ENCODE assay signal across 33 cellular contexts in the genomic region with DNA sequence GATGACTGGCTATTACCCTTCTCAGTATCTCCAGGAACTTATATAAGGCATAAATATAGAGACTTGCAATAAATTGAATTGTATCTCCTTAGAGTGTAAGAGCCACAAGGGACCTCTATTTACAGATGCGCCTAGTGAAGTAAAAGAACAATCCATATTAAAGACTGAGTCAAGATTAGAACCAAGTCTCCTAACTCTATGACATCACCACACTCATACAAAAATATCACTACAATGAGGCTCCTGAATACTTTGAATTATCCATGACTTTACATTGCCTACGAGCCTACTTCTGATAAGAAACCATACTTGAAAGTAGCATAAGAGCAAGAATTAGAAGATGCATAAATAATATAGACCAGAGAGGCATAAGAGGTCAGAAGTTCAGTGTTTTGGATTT. TPM values are rescaled to one million over a fixed set of nuclear protein-coding genes. Genes with fewer than 3 reads are reported as not detected.
A peak's percentile ranks its signal among the peaks of the same experiment; 100 is the strongest.
DNase-seq lines count a peak whose midpoint lies in the region; ATAC-seq and TF ChIP-seq lines count a peak whose summit lies in the region.
"Had no signal": no experiment of that assay in that cellular context is flagged by ENCODE, and none has a peak within 500 bp of the region (broad histone marks: within the 10 kb centered on the region; RNA-seq: fewer than 3 reads in every experiment).

No MANE protein-coding gene starts in this region.

- H3K79me2 ChIP-seq in DND-41 (ENCODE audit: insufficient read depth, low read length) = peaks cover 96% of the 10 kb centered on the region

- TF ChIP-seq CTCF in CD14-positive monocyte (IDR thresholded peaks at IDR 0.05) = no peak
- TF ChIP-seq CTCF in DND-41 (IDR thresholded peaks at IDR 0.05; ENCODE audit: borderline replicate concordance, extremely low read depth, low read length, poor library complexity, severe bottlenecking) = no peak

- peaks cover 11 to 16% of the 10 kb centered on the region in 2 donors for H3K36me3 Mint-ChIP-seq in CD14-positive monocyte
- peaks cover 3 to 35% (median 21%) of the 10 kb centered on the region in 3 donors for H3K36me3 Mint-ChIP-seq in naive thymus-derived CD8-positive, alpha-beta T cell
- H3K36me3 Mint-ChIP-seq in activated naive CD8-positive, alpha-beta T cell treated with anti-CD3 and anti-CD28 coated beads for 36 hours = peaks cover 20% of the 10 kb centered on the region

- intact Hi-C loops in CD14-positive monocyte (cut with micrococcal nuclease) = loop anchor here in 1 of 2 donors (10.0 kb wide), 1 partner anchor 47 kb away; no protein-coding TSS in a partner anchor

- peaks cover 2 to 10% (median 8%) of the 10 kb centered on the region in 7 donors for H3K9me3 Mint-ChIP-seq in CD14-positive monocyte
- H3K9me3 Mint-ChIP-seq in naive thymus-derived CD8-positive, alpha-beta T cell = peaks cover 0 to 23% (median 9%) of the 10 kb centered on the region in 9 donors
- peaks cover 12% of the 10 kb centered on the region for H3K9me3 Mint-ChIP-seq in activated naive CD8-positive, alpha-beta T cell treated with anti-CD3 and anti-CD28 coated beads for 36 hours

- POLR2A ChIA-PET in naive thymus-derived CD8-positive, alpha-beta T cell (lab: Charles Lee) = no interaction called here

- H3K27me3 Mint-ChIP-seq in CD14-positive monocyte (ENCODE audit: low read depth in 3 of 3) = peaks cover 0 to 2% (median 0%) of the 10 kb centered on the region in 3 donors
- H3K27me3 Mint-ChIP-seq in naive thymus-derived CD8-positive, alpha-beta T cell = no peaks in the 10 kb centered on the region
- H3K27me3 Mint-ChIP-seq in activated naive CD8-positive, alpha-beta T cell treated with anti-CD3 and anti-CD28 coated beads for 36 hours = no peaks in the 10 kb centered on the region
- H3K27me3 Mint-ChIP-seq: activated B cell treated with CpG ODN at 0.5 μM for 24 hours; activated CD4-positive, alpha-beta T cell treated with anti-CD3 and anti-CD28 coated beads, Interleukin-2, amount 10 ng/mL, durations not matched to agents 7 days and 5 days had no signal

- peak overlapping the region; percentile 72 to 89 (median 84) for H3K27ac Mint-ChIP-seq in CD14-positive monocyte
- H3K27ac Mint-ChIP-seq in naive thymus-derived CD8-positive, alpha-beta T cell = peak overlapping the region in 6 of 10 donors; percentile 8 to 69 (median 31)
- H3K27ac Mint-ChIP-seq in activated naive CD8-positive, alpha-beta T cell treated with anti-CD3 and anti-CD28 coated beads for 36 hours = no peak overlapping the region
- H3K27ac Mint-ChIP-seq: activated B cell treated with CpG ODN at 0.5 μM for 24 hours, GM23338 had no signal

- peaks cover 45% of the 10 kb centered on the region for H3K4me1 Mint-ChIP-seq in CD14-positive monocyte
- H3K4me1 Mint-ChIP-seq in naive thymus-derived CD8-positive, alpha-beta T cell = peaks cover 21 to 55% (median 39%) of the 10 kb centered on the region in 4 donors
- H3K4me1 Mint-ChIP-seq in activated naive CD8-positive, alpha-beta T cell treated with anti-CD3 and anti-CD28 coated beads for 36 hours = peaks cover 39% of the 10 kb centered on the region

- H3K27me3 ChIP-seq in DND-41 (ENCODE audit: insufficient read depth, low read length, poor library complexity) = no peaks in the 10 kb centered on the region
- H3K27me3 ChIP-seq: BE2C, brain microvascular endothelial cell, dorsolateral prefrontal cortex, thyroid gland had no signal

- H3K36me3 ChIP-seq in DND-41 (ENCODE audit: insufficient read depth, low read length) = peaks cover 16% of the 10 kb centered on the region; the same call in 1 of the 2 replicates
- H3K36me3 ChIP-seq: BE2C, brain microvascular endothelial cell, prostate gland, thyroid gland had no signal

- DNase-seq in CD14-positive monocyte (ENCODE audit: low spot score) (no peak), DND-41 (no peak), dermis blood vessel endothelial cell (peak; percentile 32), left lobe of liver (ENCODE audit: low spot score) (no peak)
- no peak for DNase-seq in naive thymus-derived CD8-positive, alpha-beta T cell
- no peak for DNase-seq in activated naive CD8-positive, alpha-beta T cell treated with anti-CD3 and anti-CD28 coated beads for 36 hours
- DNase-seq in activated CD8-positive, alpha-beta memory T cell treated with anti-CD3 and anti-CD28 coated beads for 24 hours = no peak
- DNase-seq: activated B cell treated with CpG ODN at 0.5 μM for 24 hours; activated CD4-positive, alpha-beta T cell treated with anti-CD3 and anti-CD28 coated beads, Interleukin-2, amount 10 ng/mL, durations not matched to agents 7 days and 5 days; activated naive CD4-positive, alpha-beta T cell treated with anti-CD3 and anti-CD28 coated beads, Interleukin-2, amount 50 U/mL, for 16 hours; amygdala; BE2C; brain microvascular endothelial cell; cerebellar nuclear complex; COR-L47; dorsolateral prefrontal cortex; hippocampal formation; left cardiac atrium; mesendoderm; NCI-H1105; NCI-H2029; NCI-H2227 treated with DMSO at 0.1 percent for 48 hours; NCI-H526; NK-92 treated with Interleukin-12 subunit alpha and Interleukin-12 subunit beta, amount 100 ng/mL, for 24 hours; PC-3; SK-N-SH; stimulated activated CD4-positive, alpha-beta T cell treated with anti-CD3 and anti-CD28 coated beads, Interleukin-12 subunit alpha, Interleukin-12 subunit beta, amount 100 ng/mL, for 4 hours; stimulated activated CD4-positive, alpha-beta T cell treated with anti-CD3 and anti-CD28 coated beads, Interleukin-2, amount 100 ng/mL, for 48 hours; thyroid gland had no signal

- H3K9me3 ChIP-seq in DND-41 (ENCODE audit: insufficient read depth, low read length, severe bottlenecking) = peaks cover 14% of the 10 kb centered on the region
- H3K9me3 ChIP-seq: BE2C, prostate gland, SK-N-SH, thyroid gland had no signal

- no peak overlapping the region for H3K9ac ChIP-seq in DND-41 (ENCODE audit: low read depth, low read length)

- no peak overlapping the region for H2AFZ ChIP-seq in DND-41 (ENCODE audit: low read depth, low read length)
- H2AFZ ChIP-seq: GM23338 had no signal

- no peak overlapping the region for H3K27ac ChIP-seq in DND-41 (ENCODE audit: low read length)
- H3K27ac ChIP-seq: dorsolateral prefrontal cortex, prostate gland, thyroid gland had no signal

- H4K20me1 ChIP-seq in DND-41 (ENCODE audit: insufficient read depth, low read length) = peaks cover 4% of the 10 kb centered on the region; the same call in 1 of the 2 replicates

- H3K4me1 ChIP-seq in DND-41 (ENCODE audit: insufficient read depth, low read length) = peaks cover 21% of the 10 kb centered on the region
- H3K4me1 ChIP-seq: prostate gland had no signal

- ATAC-seq in DND-41 (ENCODE audit: insufficient read depth, low read depth) (0 out of 3 replicates have a peak, but pooled peaks have one; percentile 11), left lobe of liver (no peak)
- no peak for ATAC-seq in naive thymus-derived CD8-positive, alpha-beta T cell
- ATAC-seq: GM23338, K562, left cardiac atrium, PC-3, sciatic nerve had no signal

- H3K4me2 ChIP-seq in DND-41 (ENCODE audit: insufficient read depth, low read length) = no peak overlapping the region
- H3K4me2 ChIP-seq: GM23338 had no signal

- H3K4me3 ChIP-seq in DND-41 (ENCODE audit: low read depth in 1 of 2, low read length in 2 of 2) = no peak overlapping the region
- H3K4me3 ChIP-seq: dorsolateral prefrontal cortex, GM23338, K562, prostate gland, thyroid gland had no signal

- H3K4me3 Mint-ChIP-seq in CD14-positive monocyte = no peak overlapping the region
- peak overlapping the region in 2 of 10 donors; percentile 7 to 13 for H3K4me3 Mint-ChIP-seq in naive thymus-derived CD8-positive, alpha-beta T cell
- no peak overlapping the region for H3K4me3 Mint-ChIP-seq in activated naive CD8-positive, alpha-beta T cell treated with anti-CD3 and anti-CD28 coated beads for 36 hours
- H3K4me3 Mint-ChIP-seq: activated B cell treated with CpG ODN at 0.5 μM for 24 hours; activated CD4-positive, alpha-beta T cell treated with anti-CD3 and anti-CD28 coated beads, Interleukin-2, amount 10 ng/mL, durations not matched to agents 7 days and 5 days; GM23338 had no signal

RNA-seq across cellular contexts. Expression of a gene that starts 18.8 kb away (rescaled TPM):
- 100 to 1,000 TPM; 144 to 171 TPM for polyA plus RNA-seq in CD14-positive monocyte
- total RNA-seq in dermis blood vessel endothelial cell (21.7 and 30.5 TPM in 2 replicates), left lobe of liver (43.3 TPM)
- 10 to 100 TPM; 39.3 to 40.7 TPM for total RNA-seq in naive thymus-derived CD8-positive, alpha-beta T cell
- 10 to 100 TPM; 24.1 to 40.9 (median 36.4) TPM for polyA plus RNA-seq in naive thymus-derived CD8-positive, alpha-beta T cell
- total RNA-seq in activated naive CD8-positive, alpha-beta T cell treated with anti-CD3 and anti-CD28 coated beads for 36 hours = 1 to 10 TPM; 7.5 to 7.9 TPM
